ENCODE assay signal across 21 cellular contexts in the genomic region with DNA sequence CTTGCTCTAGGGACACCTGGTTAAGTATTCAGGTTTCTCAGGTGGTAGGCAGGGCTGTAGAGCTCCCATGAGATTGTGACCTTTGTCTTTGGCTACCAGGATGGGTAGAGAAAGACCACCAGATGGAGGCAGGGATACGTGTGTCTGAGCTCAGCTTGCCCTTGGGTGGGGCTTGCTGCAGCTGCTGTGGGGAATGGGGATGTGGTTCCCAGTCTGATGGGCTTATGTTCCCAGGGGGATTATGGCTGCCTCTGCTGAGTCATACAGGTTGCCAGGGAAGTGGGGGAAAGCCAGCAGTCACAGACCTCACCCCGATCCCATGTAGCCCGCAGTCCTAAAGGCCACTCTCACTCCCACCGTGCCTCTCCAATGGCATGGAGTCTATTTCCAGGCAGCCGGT.
"Had no signal": no experiment of that assay in that cellular context is flagged by ENCODE, and none has a peak within 500 bp of the region (broad histone marks: within the 10 kb centered on the region; RNA-seq: fewer than 3 reads in every experiment).

No MANE protein-coding gene starts in this region.

- ATAC-seq: activated CD4-positive, alpha-beta T cell treated with anti-CD3 and anti-CD28 coated beads for 36 hours; activated CD8-positive, alpha-beta memory T cell treated with anti-CD3 and anti-CD28 coated beads, Interleukin-2, amount 10 ng/mL, durations not matched to agents 7 days and 5 days; esophagus mucosa; left lung; naive thymus-derived CD8-positive, alpha-beta T cell; stimulated activated memory B cell treated with anti-CD40 and anti-IgM and Interleukin-4, amounts not matched to agents 10 μg/mL and 1 μg/mL and 100 μg/mL, for 72 hours had no signal

- H3K9me3 ChIP-seq: left lung, neutrophil had no signal

- H3K4me1 ChIP-seq: left lung, parathyroid adenoma had no signal

- H3K79me2 ChIP-seq: hepatocyte, parathyroid adenoma had no signal

- H3K4me3 ChIP-seq: cardiac muscle cell, hepatocyte, left lung had no signal

- H3K36me3 ChIP-seq: cardiac muscle cell, left lung, neutrophil had no signal

- H3K9ac ChIP-seq: parathyroid adenoma had no signal

- DNase-seq: activated CD4-positive, alpha-beta memory T cell treated with anti-CD3 and anti-CD28 coated beads for 36 hours; activated CD4-positive, alpha-beta T cell treated with anti-CD3 and anti-CD28 coated beads for 36 hours; activated CD8-positive, alpha-beta memory T cell treated with anti-CD3 and anti-CD28 coated beads, Interleukin-2, amount 10 ng/mL, durations not matched to agents 7 days and 5 days; activated effector memory CD4-positive, alpha-beta T cell treated with Interleukin-2 at 50 U/mL for 16 hours; activated naive CD4-positive, alpha-beta T cell treated with anti-CD3 and anti-CD28 coated beads, Interleukin-2, amount 50 U/mL, for 16 hours; activated T-cell treated with anti-CD3 and anti-CD28 coated beads, Interleukin-2, amount 50 U/mL, for 24 hours; islet precursor cell; left lung; mammary epithelial cell; naive thymus-derived CD8-positive, alpha-beta T cell; stimulated activated CD4-positive, alpha-beta T cell treated with anti-CD3 and anti-CD28 coated beads, Interleukin-12 subunit alpha, Interleukin-12 subunit beta, amount 100 ng/mL, for 4 hours; stimulated activated CD4-positive, alpha-beta T cell treated with anti-CD3 and anti-CD28 coated beads, Interleukin-2, amount 100 ng/mL, for 24 hours; T1000 had no signal

- H3K27me3 ChIP-seq: cardiac muscle cell, hepatocyte, left lung, neutrophil had no signal

- H3K27ac ChIP-seq: cardiac muscle cell, hepatocyte, left lung, neutrophil, parathyroid adenoma, VCaP had no signal

- H2AFZ ChIP-seq: hepatocyte, parathyroid adenoma had no signal

- H3K4me2 ChIP-seq: hepatocyte had no signal

- FAIRE-seq: endometrium had no signal
